Comparison of ENCODE assay signal across 8 cellular contexts in the genomic region with DNA sequence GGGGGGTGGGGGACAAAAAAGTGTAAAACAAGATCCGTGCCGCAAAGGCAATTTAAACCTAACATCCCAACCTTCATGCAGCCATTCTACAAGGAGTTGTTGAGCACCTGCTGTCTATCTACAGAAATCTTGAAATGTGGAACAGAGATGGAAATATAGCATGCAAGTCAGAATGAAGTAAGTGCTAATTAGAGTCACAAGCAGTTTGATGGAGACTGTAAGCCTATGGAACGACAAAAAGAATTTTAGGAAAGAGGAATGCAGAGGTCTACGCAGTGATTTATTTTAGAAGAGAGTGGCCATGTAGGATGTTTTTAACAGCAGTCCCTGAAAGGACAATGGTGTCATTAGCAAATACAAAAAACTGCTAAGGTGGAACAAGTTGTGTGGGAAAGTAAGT. TPM values are rescaled to one million over a fixed set of nuclear protein-coding genes. Genes with fewer than 3 reads are reported as not detected.
DNase-seq lines count a peak whose midpoint lies in the region; ATAC-seq and TF ChIP-seq lines count a peak whose summit lies in the region.

No MANE protein-coding gene starts in this region.

- H3K4me1 ChIP-seq in muscle layer of colon (ENCODE audit: insufficient read depth, low read length), result peaks cover 13% of the 10 kb centered on the region

- ATAC-seq in GM21717 (IDR thresholded peaks at IDR 0.05; ENCODE audit: unreplicated experiment), result no peak

- DNase-seq in AG09309 (ENCODE audit: low read depth) (no peak), HFFc6 (no peak), caudate nucleus (lab: John Stamatoyannopoulos, UW) (peak in 2 of 61 donors; percentile 31 to 46), A172 (ENCODE audit: low spot score) (no peak), NCI-H2107 treated with DMSO at 0.1 percent for 48 hours (lab: John Stamatoyannopoulos, UW; ENCODE audit: unreplicated experiment) (no peak), GM10266 (ENCODE audit: extremely low spot score) (no peak)

- peaks cover 24% of the 10 kb centered on the region for H3K36me3 Mint-ChIP-seq in HFFc6 (ENCODE audit: low read depth)

- no peak for TF ChIP-seq CTCF in AG09309 (IDR thresholded peaks at IDR 0.05; ENCODE audit: control insufficient read depth, insufficient read depth, low read depth, low read length, missing control alignments)
- no peak for TF ChIP-seq CTCF in HFFc6 (IDR thresholded peaks at IDR 0.05)
- no peak for TF ChIP-seq CTCF in GM10266 (IDR thresholded peaks at IDR 0.05; ENCODE audit: control insufficient read depth, insufficient read depth, low read depth, missing control alignments)

- H3K9ac ChIP-seq in muscle layer of colon (ENCODE audit: low read length), result peak overlapping the region; percentile 88

- H3K27me3 ChIP-seq in muscle layer of colon (ENCODE audit: control insufficient read depth in 1 of 2, insufficient read depth in 2 of 2, low read length in 2 of 2), result no peaks in the 10 kb centered on the region

- H3K9me3 Mint-ChIP-seq in HFFc6, result peaks cover 5% of the 10 kb centered on the region; the same call in 1 of the 2 replicates

- peak overlapping the region; percentile 97 for H3K27ac ChIP-seq in caudate nucleus (ENCODE audit: low read depth, low read length)
- peak overlapping the region; percentile 78 for H3K27ac ChIP-seq in muscle layer of colon (ENCODE audit: low read depth, low read length)

- H3K36me3 ChIP-seq in muscle layer of colon (ENCODE audit: insufficient read depth, low read length), result no peaks in the 10 kb centered on the region

- H3K4me3 ChIP-seq in AG09309 (ENCODE audit: control insufficient read depth, low read depth, low read length) (peak overlapping the region; percentile 54), muscle layer of colon (ENCODE audit: low read depth in 1 of 2, low read length in 2 of 2) (peak overlapping the region; percentile 56 to 86)

- peak overlapping the region; percentile 81 for H3K27ac Mint-ChIP-seq in HFFc6

- no peaks in the 10 kb centered on the region for H3K27me3 Mint-ChIP-seq in HFFc6 (ENCODE audit: insufficient read depth)

- H3K4me3 Mint-ChIP-seq in HFFc6, result peak overlapping the region; percentile 97

- H3K4me1 Mint-ChIP-seq in HFFc6 (ENCODE audit: low read depth), result peaks cover 49% of the 10 kb centered on the region

- H3K9me3 ChIP-seq in muscle layer of colon (ENCODE audit: low read length), result no peaks in the 10 kb centered on the region

RNA-seq across cellular contexts. Expression of gene DCBLD2, which starts 0.8 kb away (rescaled TPM):
- total RNA-seq in HFFc6 (2021; fragmentation: NEBNext Ultra II Directional; extraction: Animal tissue kit (Norgen Biotek cat#: 25700)), result 100 to 1,000 TPM; 199 to 436 (median 233) TPM
- total RNA-seq in A172 (2014; rRNA removed; shearing (Covaris generic)), result 808 and 1,036 TPM in 2 replicates
